ENCODE assay signal across 19 cellular contexts in the genomic region with DNA sequence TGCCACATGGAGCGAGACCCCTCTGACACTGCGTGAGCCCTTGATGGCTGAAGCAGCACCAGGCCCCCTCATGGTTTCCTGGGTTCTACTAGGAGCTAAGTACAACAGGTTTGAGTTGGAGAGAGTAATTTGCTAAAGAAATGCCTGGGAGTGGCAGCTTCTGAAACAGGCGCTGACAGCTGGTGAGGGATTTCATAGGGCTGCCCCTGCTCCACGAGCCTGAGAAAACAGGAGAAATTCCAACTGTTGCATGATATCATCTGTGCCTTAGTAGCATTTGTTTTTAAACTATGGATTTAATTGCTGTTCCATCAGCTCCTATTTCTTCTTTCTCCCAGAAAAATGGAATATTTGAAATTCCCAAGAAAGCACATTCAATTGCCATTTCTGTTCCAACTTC.
DNase-seq lines count a peak whose midpoint lies in the region; ATAC-seq and TF ChIP-seq lines count a peak whose summit lies in the region.
"Had no signal": no experiment of that assay in that cellular context is flagged by ENCODE, and none has a peak within 500 bp of the region (broad histone marks: within the 10 kb centered on the region; RNA-seq: fewer than 3 reads in every experiment).

No MANE protein-coding gene starts in this region.

- H3K36me3 Mint-ChIP-seq in nephron (ENCODE audit: low read depth) = no peaks in the 10 kb centered on the region

- intact Hi-C loops in left ventricle myocardium superior (cut with micrococcal nuclease) = no loop called here
- intact Hi-C loops in heart left ventricle (cut with DNase I) = no loop called here

- H3K36me3 ChIP-seq in heart left ventricle = no peaks in the 10 kb centered on the region
- no peaks in the 10 kb centered on the region for H3K36me3 ChIP-seq in SJCRH30

- no peak for DNase-seq in left ventricle myocardium superior
- no peak for DNase-seq in heart left ventricle
- peak; percentile 66 to 79 for DNase-seq in SJCRH30
- no peak for DNase-seq in DMS153 (lab: John Stamatoyannopoulos, UW)
- DNase-seq in NCI-H345 (lab: John Stamatoyannopoulos, UW) = no peak
- DNase-seq: 8988T, ACHN, HCEC 1CT, NCI-H1092, NCI-H1436 treated with DMSO at 0.1 percent for 48 hours, NCI-H2029, NCI-H226, NCI-H510A treated with DMSO at 0.1 percent for 48 hours, SIG-M5, SK-N-SH, SW 1271 had no signal

- no peak overlapping the region for H3K4me3 Mint-ChIP-seq in nephron

- peaks cover 13% of the 10 kb centered on the region for H3K4me1 Mint-ChIP-seq in nephron

- H3K27ac Mint-ChIP-seq in nephron = peak overlapping the region; percentile 70 to 81 (median 71)

- no peak overlapping the region for H3K4me3 ChIP-seq in heart left ventricle
- H3K4me3 ChIP-seq in SJCRH30 = peak overlapping the region; percentile 26; the same call in 1 of the 2 replicates

- ATAC-seq in left ventricle myocardium superior (peak; percentile 41), heart left ventricle (no peak), HG02938 (IDR thresholded peaks at IDR 0.05; ENCODE audit: unreplicated experiment) (no peak), GM21619 (IDR thresholded peaks at IDR 0.05; ENCODE audit: unreplicated experiment) (no peak)

- H3K27me3 Mint-ChIP-seq in nephron (ENCODE audit: low read depth) = no peaks in the 10 kb centered on the region

- WGBS in heart left ventricle, 4 donors = 54 to 58% (median 56%) methylated on average over 4 of the region's 4 CpGs

- TF ChIP-seq CTCF in heart left ventricle (IDR thresholded peaks at IDR 0.05) (no peak), nephron (IDR thresholded peaks at IDR 0.05; ENCODE audit: unreplicated experiment in 3 of 3) (no peak)

- TF ChIP-seq POLR2A in heart left ventricle (IDR thresholded peaks at IDR 0.05) = no peak

- H3K27me3 ChIP-seq in heart left ventricle (no peaks in the 10 kb centered on the region), SJCRH30 (no peaks in the 10 kb centered on the region)

- H3K27ac ChIP-seq in heart left ventricle (no peak overlapping the region), SJCRH30 (peak overlapping the region; percentile 83)

- H3K9me3 ChIP-seq in heart left ventricle (peaks cover 0 to 13% (median 0%) of the 10 kb centered on the region in 12 donors), SJCRH30 (replicated peaks) (no peaks in the 10 kb centered on the region)
- H3K9me3 ChIP-seq: SK-N-SH had no signal

- peaks cover 18% of the 10 kb centered on the region for H3K9me3 Mint-ChIP-seq in nephron

- H3K4me1 ChIP-seq in heart left ventricle = no peaks in the 10 kb centered on the region
- H3K4me1 ChIP-seq in SJCRH30 = peaks cover 19% of the 10 kb centered on the region

Comparison
In these comparisons a context has a peak if more than half of its experiments do, and no peak if none do; other contexts are left out.
1. DNase-seq: peak in SJCRH30 (2 of 2); none in left ventricle myocardium superior (single experiment), heart left ventricle (0 of 5), DMS153 (single experiment) and NCI-H345 (single experiment).